In the genomic region with DNA sequence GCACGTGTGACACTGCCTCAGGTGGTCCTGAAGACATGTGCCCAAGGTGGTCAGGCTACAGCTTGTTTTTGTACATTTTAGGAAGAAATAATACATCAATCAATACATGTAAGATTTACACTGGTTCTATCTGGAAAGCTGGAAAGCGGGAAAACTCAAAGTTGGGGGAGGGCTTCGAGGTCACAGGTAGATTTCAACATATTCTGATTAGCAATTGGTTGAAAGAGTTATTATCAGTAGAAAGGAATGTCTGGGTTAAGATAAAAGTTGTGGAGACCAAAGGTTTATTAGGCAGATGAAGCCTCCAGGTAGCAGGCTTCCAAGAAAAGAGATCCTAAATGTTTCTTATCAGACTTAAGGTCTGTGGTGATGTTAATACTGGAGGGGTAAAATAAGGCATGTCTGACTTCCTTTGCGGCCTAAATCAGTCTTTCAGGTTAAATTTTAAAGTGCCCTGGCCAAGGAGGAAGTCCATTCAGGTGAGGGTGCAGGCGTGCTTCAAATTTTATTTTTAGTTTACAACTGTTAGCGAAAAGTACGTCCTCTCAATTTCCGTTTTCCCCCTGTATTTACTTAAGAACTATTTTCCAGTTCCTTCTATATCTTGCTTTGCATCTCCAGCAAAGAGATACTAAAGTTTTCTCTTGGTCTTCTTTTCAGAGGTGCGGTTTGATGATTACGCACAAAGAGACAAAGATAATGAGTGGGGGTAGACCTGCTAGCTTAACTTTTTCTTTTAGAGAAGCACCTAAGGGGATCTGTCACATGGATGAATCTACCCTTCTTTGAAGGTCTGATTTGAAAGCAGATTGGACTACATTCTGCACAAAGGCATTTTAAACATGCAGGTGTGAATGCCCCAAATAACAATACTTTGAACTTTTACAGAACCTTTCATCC, we compare ENCODE assay signal across 21 cellular contexts.
DNase-seq lines count a peak whose midpoint lies in the region; ATAC-seq and TF ChIP-seq lines count a peak whose summit lies in the region.
"Had no signal": no experiment of that assay in that cellular context is flagged by ENCODE, and none has a peak within 500 bp of the region (broad histone marks: within the 10 kb centered on the region; RNA-seq: fewer than 3 reads in every experiment).

No MANE protein-coding gene starts in this region.

- CTCF ChIA-PET in OCI-LY7 (lab: Charles Lee; ENCODE audit: unreplicated experiment) = no interaction called here

- POLR2A ChIA-PET in OCI-LY7 (lab: Charles Lee) = interaction anchor here (0.7 to 1.2 kb wide), 3 partner anchors 12 to 193 kb away, joined by 3 read pairs; no protein-coding TSS in a partner anchor

- H3K9me3 ChIP-seq in OCI-LY7 (ENCODE audit: low read length) (no peaks in the 10 kb centered on the region), thyroid gland (no peaks in the 10 kb centered on the region)
- H3K9me3 ChIP-seq: neutrophil, Peyer's patch, stomach had no signal

- no peaks in the 10 kb centered on the region for H3K27me3 Mint-ChIP-seq in stimulated activated naive CD8-positive, alpha-beta T cell treated with anti-CD3 and anti-CD28 coated beads, Interleukin-15, Interleukin-2, amounts not matched to agents 100 ng/mL and 50 ng/mL, for 24 hours
- H3K27me3 Mint-ChIP-seq in activated naive CD8-positive, alpha-beta T cell = no peaks in the 10 kb centered on the region
- no peaks in the 10 kb centered on the region for H3K27me3 Mint-ChIP-seq in type B pancreatic cell
- H3K27me3 Mint-ChIP-seq: progenitor cell of endocrine pancreas had no signal

- WGBS in thyroid gland, 2 donors = 97% methylated on average over 10 of the region's 10 CpGs

- no peak for DNase-seq in stimulated activated naive CD8-positive, alpha-beta T cell treated with anti-CD3 and anti-CD28 coated beads, Interleukin-15, Interleukin-2, amounts not matched to agents 100 U/mL and 50 U/mL, for 24 hours
- DNase-seq in OCI-LY7 (ENCODE audit: low spot score) (peak; percentile 2), type B pancreatic cell (ENCODE audit: extremely low spot score, unreplicated experiment) (no peak), thyroid gland (no peak)
- DNase-seq: activated CD4-positive, alpha-beta T cell treated with anti-CD3 and anti-CD28 coated beads for 48 hours; activated CD8-positive, alpha-beta memory T cell treated with anti-CD3 and anti-CD28 coated beads, Interleukin-2, amount 50 U/mL, for 48 hours; C1 segment of cervical spinal cord; DMS 273 treated with DMSO at 0.1 percent for 48 hours; head of caudate nucleus; NCI-H510A; NK-92 treated with Interleukin-12 subunit alpha and Interleukin-12 subunit beta, amount 100 ng/mL, for 24 hours; Peyer's patch; SIG-M5; stomach had no signal

- H3K36me3 ChIP-seq in OCI-LY7 (ENCODE audit: insufficient read depth, low read length) (no peaks in the 10 kb centered on the region), thyroid gland (no peaks in the 10 kb centered on the region)
- H3K36me3 ChIP-seq: Peyer's patch, stomach had no signal

- no peak for ATAC-seq in stimulated activated naive CD8-positive, alpha-beta T cell treated with anti-CD3 and anti-CD28 coated beads, Interleukin-15, Interleukin-2, amounts not matched to agents 100 U/mL and 50 U/mL, for 24 hours
- ATAC-seq in GM19455 (IDR thresholded peaks at IDR 0.05; ENCODE audit: unreplicated experiment) = no peak
- no peak for ATAC-seq in HG03159 (IDR thresholded peaks at IDR 0.05; ENCODE audit: unreplicated experiment)
- ATAC-seq: sciatic nerve had no signal

- BruUV-seq in OCI-LY7 (replicated peaks; lab: Mats Ljungman, UMichigan) = no TSS peak

- H3K4me3 Mint-ChIP-seq in stimulated activated naive CD8-positive, alpha-beta T cell treated with anti-CD3 and anti-CD28 coated beads, Interleukin-15, Interleukin-2, amounts not matched to agents 100 ng/mL and 50 ng/mL, for 24 hours = no peak overlapping the region
- no peak overlapping the region for H3K4me3 Mint-ChIP-seq in activated naive CD8-positive, alpha-beta T cell
- H3K4me3 Mint-ChIP-seq in type B pancreatic cell = no peak overlapping the region

- peaks cover 19% of the 10 kb centered on the region for H3K4me1 Mint-ChIP-seq in stimulated activated naive CD8-positive, alpha-beta T cell treated with anti-CD3 and anti-CD28 coated beads, Interleukin-15, Interleukin-2, amounts not matched to agents 100 ng/mL and 50 ng/mL, for 24 hours (ENCODE audit: low read depth)
- H3K4me1 Mint-ChIP-seq in activated naive CD8-positive, alpha-beta T cell (ENCODE audit: low read depth) = peaks cover 14% of the 10 kb centered on the region
- peaks cover 29% of the 10 kb centered on the region for H3K4me1 Mint-ChIP-seq in type B pancreatic cell (ENCODE audit: unreplicated experiment)

- no peaks in the 10 kb centered on the region for H4K20me1 ChIP-seq in OCI-LY7 (ENCODE audit: insufficient read depth, low read length)

- H3K9me3 Mint-ChIP-seq in stimulated activated naive CD8-positive, alpha-beta T cell treated with anti-CD3 and anti-CD28 coated beads, Interleukin-15, Interleukin-2, amounts not matched to agents 100 ng/mL and 50 ng/mL, for 24 hours = no peaks in the 10 kb centered on the region
- H3K9me3 Mint-ChIP-seq in activated naive CD8-positive, alpha-beta T cell (ENCODE audit: low read depth) = no peaks in the 10 kb centered on the region
- no peaks in the 10 kb centered on the region for H3K9me3 Mint-ChIP-seq in type B pancreatic cell

- TF ChIP-seq POLR2A in thyroid gland (IDR thresholded peaks at IDR 0.05) = no peak

- H3K4me3 ChIP-seq in OCI-LY7 (ENCODE audit: low read depth, low read length, poor library complexity, severe bottlenecking) (no peak overlapping the region), thyroid gland (replicated peaks in 1 of 3) (no peak overlapping the region)
- H3K4me3 ChIP-seq: Peyer's patch, stomach had no signal

- H3K27me3 ChIP-seq in thyroid gland = no peaks in the 10 kb centered on the region
- H3K27me3 ChIP-seq: neutrophil, Peyer's patch, stomach had no signal

- H3K79me2 ChIP-seq in OCI-LY7 (ENCODE audit: insufficient read depth, low read depth, low read length) = no peaks in the 10 kb centered on the region

- no peaks in the 10 kb centered on the region for H3K36me3 Mint-ChIP-seq in stimulated activated naive CD8-positive, alpha-beta T cell treated with anti-CD3 and anti-CD28 coated beads, Interleukin-15, Interleukin-2, amounts not matched to agents 100 ng/mL and 50 ng/mL, for 24 hours (ENCODE audit: low read depth)
- H3K36me3 Mint-ChIP-seq in activated naive CD8-positive, alpha-beta T cell = no peaks in the 10 kb centered on the region
- H3K36me3 Mint-ChIP-seq in type B pancreatic cell = no peaks in the 10 kb centered on the region

- H3K27ac Mint-ChIP-seq in stimulated activated naive CD8-positive, alpha-beta T cell treated with anti-CD3 and anti-CD28 coated beads, Interleukin-15, Interleukin-2, amounts not matched to agents 100 ng/mL and 50 ng/mL, for 24 hours = peak overlapping the region; percentile 72
- peak overlapping the region; percentile 4 for H3K27ac Mint-ChIP-seq in activated naive CD8-positive, alpha-beta T cell
- peak overlapping the region; percentile 52 for H3K27ac Mint-ChIP-seq in type B pancreatic cell
- H3K27ac Mint-ChIP-seq: progenitor cell of endocrine pancreas had no signal

- TF ChIP-seq CTCF in OCI-LY7 (conservative IDR thresholded peaks at IDR 0.05; ENCODE audit: low read length) (no peak), type B pancreatic cell (conservative IDR thresholded peaks at IDR 0.05) (no peak), thyroid gland (IDR thresholded peaks at IDR 0.05) (no peak)

- H3K4me1 ChIP-seq in OCI-LY7 (ENCODE audit: insufficient read depth, low read length, poor library complexity, severe bottlenecking) (peaks cover 5% of the 10 kb centered on the region), thyroid gland (peaks cover 0 to 4% of the 10 kb centered on the region in 2 donors)
- H3K4me1 ChIP-seq: Peyer's patch had no signal

- intact Hi-C loops in OCI-LY7 (cut with micrococcal nuclease; ENCODE audit: unreplicated experiment) = no loop called here
- intact Hi-C loops in thyroid gland (cut with DNase I) = no loop called here

- no peaks in the 10 kb centered on the region for H3K9me2 ChIP-seq in OCI-LY7 (ENCODE audit: insufficient read depth, low read length)

- 0 out of 2 replicates have a peak overlapping the region, but pooled peaks have one; percentile 15 for H3K4me2 ChIP-seq in OCI-LY7 (ENCODE audit: low read length)

- H2AFZ ChIP-seq in OCI-LY7 (ENCODE audit: low read length) = peak overlapping the region; percentile 45; the same call in 1 of the 2 replicates

- no peak overlapping the region for H3K27ac ChIP-seq in OCI-LY7 (ENCODE audit: low read depth, low read length, poor library complexity, severe bottlenecking)
- no peak overlapping the region for H3K27ac ChIP-seq in thyroid gland
- H3K27ac ChIP-seq: neutrophil, Peyer's patch, stomach had no signal

Comparison
In these comparisons a context has a peak if more than half of its experiments do, and no peak if none do; other contexts are left out.
1. H3K27ac Mint-ChIP-seq: peak in every context shown above with its lines; median percentile 72 in stimulated activated naive CD8-positive, alpha-beta T cell treated with anti-CD3 and anti-CD28 coated beads, Interleukin-15, Interleukin-2, amounts not matched to agents 100 ng/mL and 50 ng/mL, for 24 hours; 52 in type B pancreatic cell; 4 in activated naive CD8-positive, alpha-beta T cell.